ENCODE assay signal across 24 cellular contexts in the genomic region with DNA sequence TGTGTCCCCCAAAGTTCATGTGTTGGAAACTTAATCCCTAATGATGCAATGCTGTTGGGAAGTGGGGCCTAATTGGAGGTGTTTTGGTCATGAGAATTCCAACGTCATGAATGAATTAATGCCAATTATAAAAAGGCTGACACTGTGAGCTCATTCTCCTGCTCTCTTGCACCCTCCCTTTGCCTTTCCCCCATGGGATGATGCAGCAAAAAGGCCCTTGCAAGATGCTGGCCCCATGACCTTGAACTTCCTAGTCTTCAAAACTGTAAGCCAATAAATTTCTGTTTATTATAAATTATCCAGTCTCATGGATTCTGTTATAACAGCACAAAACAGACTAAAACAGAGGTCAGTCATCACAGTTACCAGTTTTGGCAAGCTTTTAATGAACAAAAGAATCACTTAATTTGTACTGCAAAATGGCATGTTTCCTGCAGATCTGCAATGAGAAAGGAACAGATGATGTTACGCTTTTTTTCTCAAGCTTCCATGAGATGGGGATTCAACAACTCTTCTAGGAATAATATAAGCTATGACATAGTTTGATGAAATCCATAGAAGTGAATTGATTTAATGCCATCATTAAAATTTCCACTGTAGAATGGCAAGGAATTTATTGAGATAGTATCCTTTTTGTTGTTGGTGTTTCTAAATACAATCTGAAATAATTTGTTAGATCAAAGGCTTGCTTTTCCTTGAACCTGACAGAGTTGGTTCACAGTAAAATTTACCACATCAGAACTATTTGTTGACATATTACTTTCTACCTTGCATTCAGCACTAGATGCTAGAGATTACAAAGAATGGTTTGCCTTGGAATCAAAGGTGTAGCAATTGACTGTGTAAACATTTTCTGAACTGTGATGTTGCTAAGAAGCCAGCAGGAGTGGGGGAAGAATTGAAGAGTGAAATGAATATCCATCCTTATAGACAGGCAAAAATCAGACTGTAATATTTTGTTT. TPM values are rescaled to one million over a fixed set of nuclear protein-coding genes. Genes with fewer than 3 reads are reported as not detected.
DNase-seq lines count a peak whose midpoint lies in the region; TF ChIP-seq lines count a peak whose summit lies in the region.
"Had no signal": no experiment of that assay in that cellular context is flagged by ENCODE, and none has a peak within 500 bp of the region (broad histone marks: within the 10 kb centered on the region; RNA-seq: fewer than 3 reads in every experiment).

No MANE protein-coding gene starts in this region.

- peaks cover 17% of the 10 kb centered on the region for H3K4me1 Mint-ChIP-seq in activated CD4-positive, alpha-beta T cell treated with anti-CD3 and anti-CD28 coated beads, Interleukin-2, amount 10 ng/mL, durations not matched to agents 24 days and 14 days
- H3K4me1 Mint-ChIP-seq: nephron progenitor cell had no signal

- no peaks in the 10 kb centered on the region for H3K9me3 Mint-ChIP-seq in activated CD4-positive, alpha-beta T cell treated with anti-CD3 and anti-CD28 coated beads, Interleukin-2, amount 10 ng/mL, durations not matched to agents 24 days and 14 days
- H3K9me3 Mint-ChIP-seq: activated naive CD8-positive, alpha-beta T cell treated with anti-CD3 and anti-CD28 coated beads, Interleukin-2, amount 10 ng/mL, durations not matched to agents 7 days and 5 days; effector memory CD8-positive, alpha-beta T cell; nephron progenitor cell had no signal

- no peaks in the 10 kb centered on the region for H3K79me2 ChIP-seq in hepatocyte

- no peak for TF ChIP-seq POLR2A in Peyer's patch (IDR thresholded peaks at IDR 0.05)

- H3K36me3 ChIP-seq in hepatocyte (replicated peaks; ENCODE audit: insufficient read depth, low read depth) (no peaks in the 10 kb centered on the region), Peyer's patch (no peaks in the 10 kb centered on the region)
- H3K36me3 ChIP-seq: right lobe of liver had no signal

- H3K27ac ChIP-seq in hepatocyte: no peak overlapping the region
- H3K27ac ChIP-seq in Peyer's patch: no peak overlapping the region
- H3K27ac ChIP-seq: right lobe of liver had no signal

- H2AFZ ChIP-seq in hepatocyte: no peak overlapping the region

- no peaks in the 10 kb centered on the region for H3K27me3 ChIP-seq in hepatocyte
- no peaks in the 10 kb centered on the region for H3K27me3 ChIP-seq in Peyer's patch
- H3K27me3 ChIP-seq: right lobe of liver had no signal

- peak overlapping the region; percentile 59 for H3K4me3 Mint-ChIP-seq in activated CD4-positive, alpha-beta T cell treated with anti-CD3 and anti-CD28 coated beads, Interleukin-2, amount 10 ng/mL, durations not matched to agents 24 days and 14 days
- H3K4me3 Mint-ChIP-seq: activated naive CD8-positive, alpha-beta T cell treated with anti-CD3 and anti-CD28 coated beads, Interleukin-2, amount 10 ng/mL, durations not matched to agents 7 days and 5 days; effector memory CD8-positive, alpha-beta T cell; nephron progenitor cell had no signal

- H3K27ac Mint-ChIP-seq in activated CD4-positive, alpha-beta T cell treated with anti-CD3 and anti-CD28 coated beads, Interleukin-2, amount 10 ng/mL, durations not matched to agents 24 days and 14 days: peak overlapping the region; percentile 72
- H3K27ac Mint-ChIP-seq: activated naive CD8-positive, alpha-beta T cell treated with anti-CD3 and anti-CD28 coated beads, Interleukin-2, amount 10 ng/mL, durations not matched to agents 7 days and 5 days; effector memory CD8-positive, alpha-beta T cell; nephron progenitor cell had no signal

- H3K4me2 ChIP-seq in hepatocyte: no peak overlapping the region

- peak; percentile 64 for DNase-seq in activated CD4-positive, alpha-beta T cell treated with anti-CD3 and anti-CD28 coated beads, Interleukin-2, amount 10 ng/mL, durations not matched to agents 24 days and 14 days
- DNase-seq in activated CD4-positive, alpha-beta T cell treated with anti-CD3 and anti-CD28 coated beads for 1 hour: no peak
- peak; percentile 55 for DNase-seq in HT-29 (ENCODE audit: low spot score)
- peak; percentile 19 for DNase-seq in NCI-H774 (lab: John Stamatoyannopoulos, UW)
- peak; percentile 23 for DNase-seq in hepatocyte (ENCODE audit: low spot score)
- no peak for DNase-seq in Peyer's patch
- DNase-seq in OCI-M2 (lab: John Stamatoyannopoulos, UW; ENCODE audit: unreplicated experiment): no peak
- DNase-seq: activated CD4-positive, alpha-beta T cell treated with anti-CD3 and anti-CD28 coated beads, Interleukin-2, amount 50 U/mL, for 1 hour; activated naive CD8-positive, alpha-beta T cell treated with anti-CD3 and anti-CD28 coated beads, Interleukin-2, amount 10 ng/mL, durations not matched to agents 7 days and 5 days; activated T-cell treated with anti-CD3 and anti-CD28 coated beads, Interleukin-2, amount 50 U/mL, for 48 hours; C1 segment of cervical spinal cord; effector memory CD8-positive, alpha-beta T cell; foreskin melanocyte; hypothalamus; islet precursor cell; KG1; MV-4-11; NCI-H187; NCI-H226; nephron progenitor cell; NK-92 treated with Interleukin-12 subunit alpha and Interleukin-12 subunit beta, amount 100 ng/mL, for 24 hours; right lobe of liver; stimulated activated CD4-positive, alpha-beta T cell treated with anti-CD3 and anti-CD28 coated beads, Interleukin-15, amount 100 ng/mL, for 24 hours; T-helper 1 cell had no signal

- H3K9me3 ChIP-seq in hepatocyte (ENCODE audit: low read depth) (no peaks in the 10 kb centered on the region), Peyer's patch (no peaks in the 10 kb centered on the region)
- H3K9me3 ChIP-seq: right lobe of liver had no signal

- intact Hi-C loops in activated CD4-positive, alpha-beta T cell treated with anti-CD3 and anti-CD28 coated beads, Interleukin-2, amount 10 ng/mL, durations not matched to agents 24 days and 14 days (cut with micrococcal nuclease): loop anchor here (1.0 kb wide), 2 partner anchors 18 to 20 kb away; no protein-coding TSS in a partner anchor

- no peaks in the 10 kb centered on the region for H3K9me2 ChIP-seq in hepatocyte (replicated peaks; ENCODE audit: insufficient read depth)

- H3K4me3 ChIP-seq in hepatocyte (no peak overlapping the region), Peyer's patch (no peak overlapping the region)
- H3K4me3 ChIP-seq: right lobe of liver had no signal

- H3K4me1 ChIP-seq in hepatocyte (ENCODE audit: insufficient read depth): no peaks in the 10 kb centered on the region
- H3K4me1 ChIP-seq in Peyer's patch: no peaks in the 10 kb centered on the region
- H3K4me1 ChIP-seq: right lobe of liver had no signal

- peaks cover 1% of the 10 kb centered on the region for H3K36me3 Mint-ChIP-seq in activated CD4-positive, alpha-beta T cell treated with anti-CD3 and anti-CD28 coated beads, Interleukin-2, amount 10 ng/mL, durations not matched to agents 24 days and 14 days (ENCODE audit: low read depth)
- H3K36me3 Mint-ChIP-seq: activated naive CD8-positive, alpha-beta T cell treated with anti-CD3 and anti-CD28 coated beads, Interleukin-2, amount 10 ng/mL, durations not matched to agents 7 days and 5 days had no signal

- H4K20me1 ChIP-seq in hepatocyte (ENCODE audit: insufficient read depth, poor library complexity, severe bottlenecking): no peaks in the 10 kb centered on the region

- TF ChIP-seq CTCF in hepatocyte (IDR thresholded peaks at IDR 0.05; ENCODE audit: poor library complexity) (no peak), Peyer's patch (IDR thresholded peaks at IDR 0.05) (no peak)

- 48% methylated on average over 2 of the region's 2 CpGs for WGBS in hepatocyte (ENCODE audit: low lambda C conversion rate, missing lambda C conversion rate)

- H3K27me3 Mint-ChIP-seq in activated CD4-positive, alpha-beta T cell treated with anti-CD3 and anti-CD28 coated beads, Interleukin-2, amount 10 ng/mL, durations not matched to agents 24 days and 14 days: no peaks in the 10 kb centered on the region
- H3K27me3 Mint-ChIP-seq: activated naive CD8-positive, alpha-beta T cell treated with anti-CD3 and anti-CD28 coated beads, Interleukin-2, amount 10 ng/mL, durations not matched to agents 7 days and 5 days; effector memory CD8-positive, alpha-beta T cell had no signal

RNA-seq across cellular contexts. Expression of gene RFK, which starts 29.3 kb away (rescaled TPM):
- total RNA-seq in activated CD4-positive, alpha-beta T cell treated with anti-CD3 and anti-CD28 coated beads, Interleukin-2, amount 10 ng/mL, durations not matched to agents 24 days and 14 days: 16.6 and 17.9 TPM in 2 replicates
- 23.6 and 27.3 TPM in 2 replicates for total RNA-seq in HT-29 (2014; rRNA removed; shearing (Covaris generic))
- total RNA-seq in hepatocyte: 46.6 and 56.9 TPM in 2 replicates
- 23.8 and 32.0 TPM in 2 replicates for polyA plus RNA-seq in hepatocyte
- 10 to 100 TPM; 18.0 to 48.3 (median 24.9) TPM for total RNA-seq in Peyer's patch

RNA-seq across cellular contexts. Expression of gene GCNT1, which starts 35.5 kb away (rescaled TPM):
- total RNA-seq in activated CD4-positive, alpha-beta T cell treated with anti-CD3 and anti-CD28 coated beads, Interleukin-2, amount 10 ng/mL, durations not matched to agents 24 days and 14 days: 7.0 and 9.8 TPM in 2 replicates
- 1.2 and 1.5 TPM in 2 replicates for total RNA-seq in HT-29 (2014; rRNA removed; shearing (Covaris generic))
- total RNA-seq in hepatocyte (59.3 and 62.4 TPM in 2 replicates), Peyer's patch (10 to 100 TPM; 38.8 to 68.1 (median 53.5) TPM)
- 43.4 and 48.6 TPM in 2 replicates for polyA plus RNA-seq in hepatocyte

Comparison
In these comparisons a context has a peak if more than half of its experiments do, and no peak if none do; other contexts are left out.
1. DNase-seq: peak in activated CD4-positive, alpha-beta T cell treated with anti-CD3 and anti-CD28 coated beads, Interleukin-2, amount 10 ng/mL, durations not matched to agents 24 days and 14 days (single experiment), HT-29 (single experiment), NCI-H774 (single experiment) and hepatocyte (single experiment); none in activated CD4-positive, alpha-beta T cell treated with anti-CD3 and anti-CD28 coated beads for 1 hour (single experiment), Peyer's patch (0 of 3) and OCI-M2 (single experiment).